Comparison of ENCODE assay signal across 11 cellular contexts in the genomic region with DNA sequence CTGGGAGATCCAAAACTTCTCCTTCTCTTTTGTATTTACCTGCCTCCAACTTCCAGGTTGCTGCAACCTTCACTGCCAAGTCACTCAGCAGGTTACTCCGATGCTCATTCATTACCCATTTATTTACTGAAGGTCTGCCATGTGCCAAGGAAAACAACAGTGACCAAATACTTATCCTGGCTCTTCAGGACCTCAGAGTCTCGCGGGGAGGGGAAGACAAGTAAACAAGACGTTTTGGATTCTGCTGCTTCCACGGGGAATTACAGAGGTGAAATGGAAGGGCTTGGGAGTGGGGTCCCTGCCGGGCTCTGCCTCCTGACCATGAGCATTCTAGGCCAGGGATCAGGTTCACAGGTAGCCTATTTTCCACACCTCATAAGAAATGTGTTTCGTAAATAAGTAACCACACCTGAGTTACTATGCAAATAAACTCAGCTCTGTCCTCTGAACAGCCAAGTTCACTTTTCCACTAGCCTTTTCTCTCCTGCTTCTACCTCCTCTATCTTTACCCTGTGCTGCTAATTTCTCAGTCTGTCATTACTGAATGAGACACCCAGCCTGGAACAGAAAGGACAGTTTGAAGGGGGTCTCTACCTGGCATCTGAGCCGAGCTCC.
DNase-seq lines count a peak whose midpoint lies in the region; TF ChIP-seq lines count a peak whose summit lies in the region.
"Had no signal": no experiment of that assay in that cellular context is flagged by ENCODE, and none has a peak within 500 bp of the region (broad histone marks: within the 10 kb centered on the region; RNA-seq: fewer than 3 reads in every experiment).

No MANE protein-coding gene starts in this region.

- H3K4me1 ChIP-seq in BE2C, result peaks cover 4% of the 10 kb centered on the region; the same call in 1 of the 2 replicates

- DNase-seq in DMS79 treated with DMSO at 0.1 percent for 48 hours (lab: John Stamatoyannopoulos, UW) (peak; percentile 55), SHP77 (lab: John Stamatoyannopoulos, UW) (peak; percentile 52 to 63), iris pigment epithelial cell (ENCODE audit: low read depth) (peak; percentile 31), renal cortical epithelial cell (ENCODE audit: low read depth) (peak; percentile 68), NCI-H1694 treated with DMSO at 0.1 percent for 48 hours (lab: John Stamatoyannopoulos, UW) (no peak), SW480 (ENCODE audit: low spot score) (no peak), HUDEP-2 (lab: John Stamatoyannopoulos, UW; ENCODE audit: unreplicated experiment in 76 of 76) (no peak), BE2C (no peak)
- DNase-seq: activated CD4-positive, alpha-beta T cell treated with anti-CD3 and anti-CD28 coated beads, Interleukin-2, amount 50 U/mL, for 48 hours; immature natural killer cell; NCI-H524 had no signal

- H3K27me3 ChIP-seq in BE2C, result no peaks in the 10 kb centered on the region

- H3K36me3 ChIP-seq in BE2C, result no peaks in the 10 kb centered on the region

- H3K4me3 ChIP-seq in BE2C (ENCODE audit: low read depth, low read length), result no peak overlapping the region

- no peak for TF ChIP-seq CTCF in BE2C (IDR thresholded peaks at IDR 0.05; ENCODE audit: low read depth, low read length)

- no peaks in the 10 kb centered on the region for H3K9me3 ChIP-seq in BE2C

Comparison
In these comparisons a context has a peak if more than half of its experiments do, and no peak if none do; other contexts are left out.
1. DNase-seq: peak in DMS79 treated with DMSO at 0.1 percent for 48 hours (single experiment), SHP77 (2 of 2), iris pigment epithelial cell (single experiment) and renal cortical epithelial cell (single experiment); none in NCI-H1694 treated with DMSO at 0.1 percent for 48 hours (single experiment), SW480 (single experiment), HUDEP-2 (0 of 76) and BE2C (single experiment).